1 cellular context compared by ENCODE assay signal in the genomic region with DNA sequence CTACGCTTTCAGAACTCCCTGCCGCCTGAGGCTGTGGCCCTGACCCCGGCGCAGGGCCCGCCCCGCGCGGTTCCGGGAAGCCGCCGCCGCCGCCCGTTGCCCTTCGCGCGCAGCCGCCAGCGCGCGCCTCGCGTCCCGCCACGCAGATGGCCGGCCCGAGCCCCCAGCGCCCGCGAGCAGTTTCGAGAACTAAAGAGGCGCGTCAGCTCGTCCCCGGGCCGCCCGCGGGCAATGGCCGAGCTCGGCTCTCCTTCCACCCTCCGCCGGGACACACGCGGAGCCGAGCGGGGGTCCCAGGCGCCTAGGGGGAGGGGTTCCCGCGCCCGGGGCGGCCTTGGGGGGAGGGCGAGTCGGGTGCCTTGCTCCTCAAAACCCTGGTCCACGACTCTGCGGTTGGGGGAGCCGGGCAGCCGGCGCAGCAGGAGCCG.
A peak's percentile ranks its signal among the peaks of the same experiment; 100 is the strongest.
TF ChIP-seq lines count a peak whose summit lies in the region.

No MANE protein-coding gene starts in this region.

TF ChIP-seq in HepG2, 621 proteins besides CTCF, POLR2A, EP300 and RAD21 (continued from another document):
- TF ChIP-seq, protein P1, sequence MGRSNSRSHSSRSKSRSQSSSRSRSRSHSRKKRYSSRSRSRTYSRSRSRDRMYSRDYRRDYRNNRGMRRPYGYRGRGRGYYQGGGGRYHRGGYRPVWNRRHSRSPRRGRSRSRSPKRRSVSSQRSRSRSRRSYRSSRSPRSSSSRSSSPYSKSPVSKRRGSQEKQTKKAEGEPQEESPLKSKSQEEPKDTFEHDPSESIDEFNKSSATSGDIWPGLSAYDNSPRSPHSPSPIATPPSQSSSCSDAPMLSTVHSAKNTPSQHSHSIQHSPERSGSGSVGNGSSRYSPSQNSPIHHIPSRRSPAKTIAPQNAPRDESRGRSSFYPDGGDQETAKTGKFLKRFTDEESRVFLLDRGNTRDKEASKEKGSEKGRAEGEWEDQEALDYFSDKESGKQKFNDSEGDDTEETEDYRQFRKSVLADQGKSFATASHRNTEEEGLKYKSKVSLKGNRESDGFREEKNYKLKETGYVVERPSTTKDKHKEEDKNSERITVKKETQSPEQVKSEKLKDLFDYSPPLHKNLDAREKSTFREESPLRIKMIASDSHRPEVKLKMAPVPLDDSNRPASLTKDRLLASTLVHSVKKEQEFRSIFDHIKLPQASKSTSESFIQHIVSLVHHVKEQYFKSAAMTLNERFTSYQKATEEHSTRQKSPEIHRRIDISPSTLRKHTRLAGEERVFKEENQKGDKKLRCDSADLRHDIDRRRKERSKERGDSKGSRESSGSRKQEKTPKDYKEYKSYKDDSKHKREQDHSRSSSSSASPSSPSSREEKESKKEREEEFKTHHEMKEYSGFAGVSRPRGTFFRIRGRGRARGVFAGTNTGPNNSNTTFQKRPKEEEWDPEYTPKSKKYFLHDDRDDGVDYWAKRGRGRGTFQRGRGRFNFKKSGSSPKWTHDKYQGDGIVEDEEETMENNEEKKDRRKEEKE (IDR thresholded peaks at IDR 0.05), result no peak
- TF ChIP-seq MEIS2 (CRISPR knock-in tag; IDR thresholded peaks at IDR 0.05) (no peak), SALL1 (CRISPR knock-in tag; IDR thresholded peaks at IDR 0.05) (no peak), HIVEP1 (CRISPR knock-in tag; IDR thresholded peaks at IDR 0.05) (no peak), HNRNPK (IDR thresholded peaks at IDR 0.05; ENCODE audit: low read depth, low read length, poor library complexity, severe bottlenecking) (no peak), KDM4B (CRISPR knock-in tag; IDR thresholded peaks at IDR 0.05) (no peak), ZNF263 (CRISPR knock-in tag; IDR thresholded peaks at IDR 0.05) (no peak), ZNF562 (CRISPR knock-in tag; IDR thresholded peaks at IDR 0.05; ENCODE audit: borderline replicate concordance) (no peak), ZNF138 (CRISPR knock-in tag; IDR thresholded peaks at IDR 0.05; ENCODE audit: low read depth) (no peak), ARNTL (CRISPR knock-in tag; IDR thresholded peaks at IDR 0.05) (no peak), ZNF598 (CRISPR knock-in tag; IDR thresholded peaks at IDR 0.05; ENCODE audit: borderline replicate concordance) (no peak), TAF15 (IDR thresholded peaks at IDR 0.05; ENCODE audit: low read depth, low read length, poor library complexity, severe bottlenecking) (peak; percentile 41), YEATS4 (CRISPR knock-in tag; IDR thresholded peaks at IDR 0.05; ENCODE audit: borderline replicate concordance) (0 out of 2 replicates have a peak, but pooled peaks have one; percentile 43), SAP130 (CRISPR knock-in tag; IDR thresholded peaks at IDR 0.05; ENCODE audit: low read depth) (no peak)
- TF ChIP-seq, protein P2, sequence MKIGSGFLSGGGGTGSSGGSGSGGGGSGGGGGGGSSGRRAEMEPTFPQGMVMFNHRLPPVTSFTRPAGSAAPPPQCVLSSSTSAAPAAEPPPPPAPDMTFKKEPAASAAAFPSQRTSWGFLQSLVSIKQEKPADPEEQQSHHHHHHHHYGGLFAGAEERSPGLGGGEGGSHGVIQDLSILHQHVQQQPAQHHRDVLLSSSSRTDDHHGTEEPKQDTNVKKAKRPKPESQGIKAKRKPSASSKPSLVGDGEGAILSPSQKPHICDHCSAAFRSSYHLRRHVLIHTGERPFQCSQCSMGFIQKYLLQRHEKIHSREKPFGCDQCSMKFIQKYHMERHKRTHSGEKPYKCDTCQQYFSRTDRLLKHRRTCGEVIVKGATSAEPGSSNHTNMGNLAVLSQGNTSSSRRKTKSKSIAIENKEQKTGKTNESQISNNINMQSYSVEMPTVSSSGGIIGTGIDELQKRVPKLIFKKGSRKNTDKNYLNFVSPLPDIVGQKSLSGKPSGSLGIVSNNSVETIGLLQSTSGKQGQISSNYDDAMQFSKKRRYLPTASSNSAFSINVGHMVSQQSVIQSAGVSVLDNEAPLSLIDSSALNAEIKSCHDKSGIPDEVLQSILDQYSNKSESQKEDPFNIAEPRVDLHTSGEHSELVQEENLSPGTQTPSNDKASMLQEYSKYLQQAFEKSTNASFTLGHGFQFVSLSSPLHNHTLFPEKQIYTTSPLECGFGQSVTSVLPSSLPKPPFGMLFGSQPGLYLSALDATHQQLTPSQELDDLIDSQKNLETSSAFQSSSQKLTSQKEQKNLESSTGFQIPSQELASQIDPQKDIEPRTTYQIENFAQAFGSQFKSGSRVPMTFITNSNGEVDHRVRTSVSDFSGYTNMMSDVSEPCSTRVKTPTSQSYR (CRISPR knock-in tag; IDR thresholded peaks at IDR 0.05; ENCODE audit: borderline replicate concordance), result 0 out of 2 replicates have a peak, but pooled peaks have one; percentile 18
- TF ChIP-seq, protein P3, sequence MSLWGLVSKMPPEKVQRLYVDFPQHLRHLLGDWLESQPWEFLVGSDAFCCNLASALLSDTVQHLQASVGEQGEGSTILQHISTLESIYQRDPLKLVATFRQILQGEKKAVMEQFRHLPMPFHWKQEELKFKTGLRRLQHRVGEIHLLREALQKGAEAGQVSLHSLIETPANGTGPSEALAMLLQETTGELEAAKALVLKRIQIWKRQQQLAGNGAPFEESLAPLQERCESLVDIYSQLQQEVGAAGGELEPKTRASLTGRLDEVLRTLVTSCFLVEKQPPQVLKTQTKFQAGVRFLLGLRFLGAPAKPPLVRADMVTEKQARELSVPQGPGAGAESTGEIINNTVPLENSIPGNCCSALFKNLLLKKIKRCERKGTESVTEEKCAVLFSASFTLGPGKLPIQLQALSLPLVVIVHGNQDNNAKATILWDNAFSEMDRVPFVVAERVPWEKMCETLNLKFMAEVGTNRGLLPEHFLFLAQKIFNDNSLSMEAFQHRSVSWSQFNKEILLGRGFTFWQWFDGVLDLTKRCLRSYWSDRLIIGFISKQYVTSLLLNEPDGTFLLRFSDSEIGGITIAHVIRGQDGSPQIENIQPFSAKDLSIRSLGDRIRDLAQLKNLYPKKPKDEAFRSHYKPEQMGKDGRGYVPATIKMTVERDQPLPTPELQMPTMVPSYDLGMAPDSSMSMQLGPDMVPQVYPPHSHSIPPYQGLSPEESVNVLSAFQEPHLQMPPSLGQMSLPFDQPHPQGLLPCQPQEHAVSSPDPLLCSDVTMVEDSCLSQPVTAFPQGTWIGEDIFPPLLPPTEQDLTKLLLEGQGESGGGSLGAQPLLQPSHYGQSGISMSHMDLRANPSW (CRISPR knock-in tag; IDR thresholded peaks at IDR 0.05; ENCODE audit: borderline replicate concordance), result no peak
- TF ChIP-seq, protein P4, sequence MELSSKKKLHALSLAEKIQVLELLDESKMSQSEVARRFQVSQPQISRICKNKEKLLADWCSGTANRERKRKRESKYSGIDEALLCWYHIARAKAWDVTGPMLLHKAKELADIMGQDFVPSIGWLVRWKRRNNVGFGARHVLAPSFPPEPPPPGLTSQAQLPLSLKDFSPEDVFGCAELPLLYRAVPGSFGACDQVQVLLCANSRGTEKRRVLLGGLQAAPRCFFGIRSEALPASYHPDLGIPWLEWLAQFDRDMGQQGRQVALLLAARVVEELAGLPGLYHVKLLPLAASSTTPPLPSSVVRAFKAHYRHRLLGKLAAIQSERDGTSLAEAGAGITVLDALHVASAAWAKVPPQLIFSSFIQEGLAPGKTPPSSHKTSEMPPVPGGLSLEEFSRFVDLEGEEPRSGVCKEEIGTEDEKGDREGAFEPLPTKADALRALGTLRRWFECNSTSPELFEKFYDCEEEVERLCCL (CRISPR knock-in tag; IDR thresholded peaks at IDR 0.05; ENCODE audit: borderline replicate concordance), result no peak
- TF ChIP-seq, protein P5, sequence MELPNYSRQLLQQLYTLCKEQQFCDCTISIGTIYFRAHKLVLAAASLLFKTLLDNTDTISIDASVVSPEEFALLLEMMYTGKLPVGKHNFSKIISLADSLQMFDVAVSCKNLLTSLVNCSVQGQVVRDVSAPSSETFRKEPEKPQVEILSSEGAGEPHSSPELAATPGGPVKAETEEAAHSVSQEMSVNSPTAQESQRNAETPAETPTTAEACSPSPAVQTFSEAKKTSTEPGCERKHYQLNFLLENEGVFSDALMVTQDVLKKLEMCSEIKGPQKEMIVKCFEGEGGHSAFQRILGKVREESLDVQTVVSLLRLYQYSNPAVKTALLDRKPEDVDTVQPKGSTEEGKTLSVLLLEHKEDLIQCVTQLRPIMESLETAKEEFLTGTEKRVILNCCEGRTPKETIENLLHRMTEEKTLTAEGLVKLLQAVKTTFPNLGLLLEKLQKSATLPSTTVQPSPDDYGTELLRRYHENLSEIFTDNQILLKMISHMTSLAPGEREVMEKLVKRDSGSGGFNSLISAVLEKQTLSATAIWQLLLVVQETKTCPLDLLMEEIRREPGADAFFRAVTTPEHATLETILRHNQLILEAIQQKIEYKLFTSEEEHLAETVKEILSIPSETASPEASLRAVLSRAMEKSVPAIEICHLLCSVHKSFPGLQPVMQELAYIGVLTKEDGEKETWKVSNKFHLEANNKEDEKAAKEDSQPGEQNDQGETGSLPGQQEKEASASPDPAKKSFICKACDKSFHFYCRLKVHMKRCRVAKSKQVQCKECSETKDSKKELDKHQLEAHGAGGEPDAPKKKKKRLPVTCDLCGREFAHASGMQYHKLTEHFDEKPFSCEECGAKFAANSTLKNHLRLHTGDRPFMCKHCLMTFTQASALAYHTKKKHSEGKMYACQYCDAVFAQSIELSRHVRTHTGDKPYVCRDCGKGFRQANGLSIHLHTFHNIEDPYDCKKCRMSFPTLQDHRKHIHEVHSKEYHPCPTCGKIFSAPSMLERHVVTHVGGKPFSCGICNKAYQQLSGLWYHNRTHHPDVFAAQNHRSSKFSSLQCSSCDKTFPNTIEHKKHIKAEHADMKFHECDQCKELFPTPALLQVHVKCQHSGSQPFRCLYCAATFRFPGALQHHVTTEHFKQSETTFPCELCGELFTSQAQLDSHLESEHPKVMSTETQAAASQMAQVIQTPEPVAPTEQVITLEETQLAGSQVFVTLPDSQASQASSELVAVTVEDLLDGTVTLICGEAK (IDR thresholded peaks at IDR 0.05), result no peak
- TF ChIP-seq, protein P5 (CRISPR knock-in tag; IDR thresholded peaks at IDR 0.05), result no peak; the same call in 1 of the 2 replicates
